Comparison of ENCODE assay signal across 19 cellular contexts in the genomic region with DNA sequence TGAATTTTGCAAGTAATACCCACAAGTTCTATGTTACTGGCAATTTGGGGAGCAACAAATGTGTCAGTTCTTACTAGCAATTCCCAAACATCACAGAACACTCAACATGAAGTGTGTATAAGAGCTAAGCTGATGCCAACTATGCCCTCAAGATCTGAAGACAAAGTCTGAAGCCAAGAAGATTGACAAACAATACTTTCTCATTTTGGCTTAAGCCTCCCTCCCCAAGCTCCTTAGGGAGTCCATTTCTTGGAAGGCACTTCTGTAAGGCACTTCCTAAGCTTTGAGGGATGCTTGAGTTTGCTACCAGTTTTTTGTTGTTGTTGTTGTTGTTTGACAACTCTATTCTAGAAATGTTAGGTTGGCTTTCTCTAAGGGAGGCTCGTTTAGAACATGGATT.
DNase-seq lines count a peak whose midpoint lies in the region; ATAC-seq and TF ChIP-seq lines count a peak whose summit lies in the region.
"Had no signal": no experiment of that assay in that cellular context is flagged by ENCODE, and none has a peak within 500 bp of the region (broad histone marks: within the 10 kb centered on the region; RNA-seq: fewer than 3 reads in every experiment).

No MANE protein-coding gene starts in this region.

- H3K36me3 ChIP-seq in lower lobe of right lung (no peaks in the 10 kb centered on the region), upper lobe of right lung (no peaks in the 10 kb centered on the region), testis (ENCODE audit: low read depth, missing control alignments) (no peaks in the 10 kb centered on the region)
- H3K36me3 ChIP-seq: BLaER1 treated with 17β-estradiol and CSF1 and Interleukin-3, amounts not matched to agents 10 nM and 100 nM had no signal

- H3K27me3 ChIP-seq in lower lobe of right lung (ENCODE audit: low read depth) (peaks cover 3% of the 10 kb centered on the region), upper lobe of right lung (peaks cover 3% of the 10 kb centered on the region), testis (no peaks in the 10 kb centered on the region)
- H3K27me3 ChIP-seq: BLaER1 treated with 17β-estradiol and CSF1 and Interleukin-3, amounts not matched to agents 10 nM and 100 nM had no signal

- H3K27ac ChIP-seq in lower lobe of right lung (no peak overlapping the region), upper lobe of right lung (no peak overlapping the region), testis (no peak overlapping the region)
- H3K27ac ChIP-seq: 22Rv1; A549; BLaER1 treated with 17β-estradiol and CSF1 and Interleukin-3, amounts not matched to agents 10 nM and 100 nM; C4-2B had no signal

- no peak for TF ChIP-seq POLR2A in testis (IDR thresholded peaks at IDR 0.05)

- H3K4me3 ChIP-seq in lower lobe of right lung (no peak overlapping the region), upper lobe of right lung (no peak overlapping the region), testis (no peak overlapping the region)
- H3K4me3 ChIP-seq: A549; BLaER1 treated with 17β-estradiol and CSF1 and Interleukin-3, amounts not matched to agents 10 nM and 100 nM had no signal

- DNase-seq in NCI-H1092 treated with DMSO at 0.1 percent for 48 hours (lab: John Stamatoyannopoulos, UW) (peak; percentile 94), NCI-H1092 (lab: John Stamatoyannopoulos, UW) (no peak), NCI-H748 treated with DMSO at 0.1 percent for 48 hours (lab: John Stamatoyannopoulos, UW) (peak; percentile 94), NCI-H748 (lab: John Stamatoyannopoulos, UW; ENCODE audit: unreplicated experiment) (no peak), lower lobe of right lung (no peak), upper lobe of right lung (no peak), testis (no peak)
- DNase-seq: AML-193; Caco-2; Calu3; CD4-positive, alpha-beta T cell; CD8-positive, alpha-beta T cell; DMS79 treated with DMSO at 0.1 percent for 48 hours; GF-D8 had no signal

- TF ChIP-seq CTCF in lower lobe of right lung (IDR thresholded peaks at IDR 0.05), result no peak
- no peak for TF ChIP-seq CTCF in upper lobe of right lung (IDR thresholded peaks at IDR 0.05)
- no peak for TF ChIP-seq CTCF in testis (IDR thresholded peaks at IDR 0.05)

- 73 to 77% methylated on average over 1 of the region's 1 CpG for WGBS in testis, 2 donors

- H3K4me1 ChIP-seq in lower lobe of right lung (no peaks in the 10 kb centered on the region), upper lobe of right lung (no peaks in the 10 kb centered on the region), testis (peaks cover 13% of the 10 kb centered on the region)
- H3K4me1 ChIP-seq: A549, Caco-2 had no signal

- intact Hi-C loops in lower lobe of right lung (cut with DNase I), result no loop called here
- intact Hi-C loops in upper lobe of right lung (cut with DNase I), result no loop called here
- intact Hi-C loops in testis (cut with DNase I; ENCODE audit: low total_unique reads), result no loop called here

- ATAC-seq in lower lobe of right lung (peak; percentile 66 to 83), upper lobe of right lung (peak; percentile 72), GM21723 (IDR thresholded peaks at IDR 0.05; ENCODE audit: unreplicated experiment) (no peak)
- ATAC-seq: A549; CD8-positive, alpha-beta T cell had no signal

- H3K9me3 ChIP-seq in lower lobe of right lung (no peaks in the 10 kb centered on the region), upper lobe of right lung (no peaks in the 10 kb centered on the region), testis (no peaks in the 10 kb centered on the region)
- H3K9me3 ChIP-seq: A549; BLaER1 treated with 17β-estradiol and CSF1 and Interleukin-3, amounts not matched to agents 10 nM and 100 nM; Caco-2 had no signal

Comparison
In these comparisons a context has a peak if more than half of its experiments do, and no peak if none do; other contexts are left out.
1. DNase-seq: peak in NCI-H1092 treated with DMSO at 0.1 percent for 48 hours (single experiment) and NCI-H748 treated with DMSO at 0.1 percent for 48 hours (single experiment); none in NCI-H1092 (single experiment), NCI-H748 (single experiment), lower lobe of right lung (single experiment), upper lobe of right lung (single experiment) and testis (single experiment).